8 cellular contexts compared by ENCODE assay signal in genomic region chr1:232949636-232950196, GRCh38. TPM values are rescaled to one million over a fixed set of nuclear protein-coding genes. Genes with fewer than 3 reads are reported as not detected.
A peak's percentile ranks its signal among the peaks of the same experiment; 100 is the strongest.
DNase-seq lines count a peak whose midpoint lies in the region; ATAC-seq and TF ChIP-seq lines count a peak whose summit lies in the region.

No MANE protein-coding gene starts in this region.

- peaks cover 19% of the 10 kb centered on the region for H3K36me3 Mint-ChIP-seq in activated CD4-positive, alpha-beta T cell treated with anti-CD3 and anti-CD28 coated beads, Interleukin-2, amount 10 ng/mL, durations not matched to agents 7 days and 5 days (ENCODE audit: low read depth)

- TF ChIP-seq RAD21 in liver (IDR thresholded peaks at IDR 0.05) = no peak

- CTCF ChIA-PET in activated CD4-positive, alpha-beta T cell treated with anti-CD3 and anti-CD28 coated beads, Interleukin-2, amount 10 ng/mL, durations not matched to agents 7 days and 5 days (lab: Charles Lee) = interaction anchor here (1.3 kb wide), 1 partner anchor 51 kb away, joined by 4 read pairs; no protein-coding TSS in a partner anchor

- no peaks in the 10 kb centered on the region for H3K36me3 ChIP-seq in adrenal gland (replicated peaks in 1 of 2)
- H3K36me3 ChIP-seq in liver (ENCODE audit: control insufficient read depth in 4 of 4, insufficient read depth in 3 of 4, low read depth in 1 of 4, low read length in 3 of 4) = no peaks in the 10 kb centered on the region
- H3K36me3 ChIP-seq in thyroid gland = no peaks in the 10 kb centered on the region

- peak overlapping the region; percentile 94 for H3K27ac Mint-ChIP-seq in activated CD4-positive, alpha-beta T cell treated with anti-CD3 and anti-CD28 coated beads, Interleukin-2, amount 10 ng/mL, durations not matched to agents 7 days and 5 days

- H3K27me3 ChIP-seq in adrenal gland (no peaks in the 10 kb centered on the region), liver (ENCODE audit: control insufficient read depth in 4 of 4, insufficient read depth in 4 of 4, low read length in 3 of 4) (no peaks in the 10 kb centered on the region), thyroid gland (no peaks in the 10 kb centered on the region)

- H3K27ac ChIP-seq in adrenal gland (peak overlapping the region in 4 of 5 donors; percentile 19 to 89 (median 70)), liver (ENCODE audit: low read depth in 1 of 2, low read length in 2 of 2) (peak overlapping the region; percentile 79 to 86), thyroid gland (peak overlapping the region in 2 of 3 donors; percentile 77 to 81)

- ATAC-seq in GM21423 (IDR thresholded peaks at IDR 0.05; ENCODE audit: unreplicated experiment) (no peak), GM21526 (IDR thresholded peaks at IDR 0.05; ENCODE audit: low FRiP score, unreplicated experiment) (no peak), GM18861 (IDR thresholded peaks at IDR 0.05; ENCODE audit: unreplicated experiment) (no peak)

- TF ChIP-seq CTCF in adrenal gland (IDR thresholded peaks at IDR 0.05) = no peak
- TF ChIP-seq CTCF in liver (IDR thresholded peaks at IDR 0.05; ENCODE audit: low read depth, low read length, missing input control) = no peak
- no peak for TF ChIP-seq CTCF in thyroid gland (IDR thresholded peaks at IDR 0.05)

- WGBS in adrenal gland, 4 donors = 88 to 92% (median 88%) methylated on average over 5 of the region's 5 CpGs
- WGBS in liver = 67% methylated on average over 5 of the region's 5 CpGs
- WGBS in thyroid gland, 2 donors = 88 to 94% methylated on average over 5 of the region's 5 CpGs

- intact Hi-C loops in adrenal gland (cut with DNase I) (loop anchor here in 1 of 2 donors (10.0 kb wide), 1 partner anchor 315 kb away; the partner anchor contains the start of gene SIPA1L2), thyroid gland (cut with DNase I) (loop anchor here (10.0 kb wide), 1 partner anchor 135 kb away; no protein-coding TSS in a partner anchor)

- no peaks in the 10 kb centered on the region for H3K27me3 Mint-ChIP-seq in activated CD4-positive, alpha-beta T cell treated with anti-CD3 and anti-CD28 coated beads, Interleukin-2, amount 10 ng/mL, durations not matched to agents 7 days and 5 days

- no peak for DNase-seq in activated CD4-positive, alpha-beta T cell treated with anti-CD3 and anti-CD28 coated beads, Interleukin-2, amount 10 ng/mL, durations not matched to agents 7 days and 5 days
- DNase-seq in activated CD4-positive, alpha-beta T cell treated with anti-CD3 and anti-CD28 coated beads for 4 hours = no peak
- no peak for DNase-seq in adrenal gland
- DNase-seq in thyroid gland = no peak

- H3K9me3 ChIP-seq in adrenal gland (replicated peaks in 1 of 3) = no peaks in the 10 kb centered on the region
- no peaks in the 10 kb centered on the region for H3K9me3 ChIP-seq in liver (ENCODE audit: control insufficient read depth in 4 of 4, low read length in 3 of 4)
- H3K9me3 ChIP-seq in thyroid gland = no peaks in the 10 kb centered on the region

- peaks cover 9 to 15% of the 10 kb centered on the region in 2 donors for H3K4me1 ChIP-seq in adrenal gland (replicated peaks in 1 of 2)
- H3K4me1 ChIP-seq in liver (ENCODE audit: control insufficient read depth in 4 of 4, insufficient read depth in 4 of 4, low read length in 3 of 4) = peaks cover 0 to 13% (median 10%) of the 10 kb centered on the region in 4 donors
- H3K4me1 ChIP-seq in thyroid gland = peaks cover 7 to 23% of the 10 kb centered on the region in 2 donors

- H3K4me3 ChIP-seq in adrenal gland (peak overlapping the region in 3 of 4 donors; percentile 74 to 93 (median 85)), liver (ENCODE audit: low read depth in 1 of 3, low read length in 3 of 3) (peak overlapping the region; percentile 73 to 99 (median 96)), thyroid gland (replicated peaks in 1 of 3) (peak overlapping the region; percentile 6 to 88 (median 60))

- POLR2A ChIA-PET in activated CD4-positive, alpha-beta T cell treated with anti-CD3 and anti-CD28 coated beads, Interleukin-2, amount 10 ng/mL, durations not matched to agents 7 days and 5 days (lab: Charles Lee) = no interaction called here

- peaks cover 5% of the 10 kb centered on the region for H3K9me3 Mint-ChIP-seq in activated CD4-positive, alpha-beta T cell treated with anti-CD3 and anti-CD28 coated beads, Interleukin-2, amount 10 ng/mL, durations not matched to agents 7 days and 5 days

- peak overlapping the region; percentile 97 for H3K4me3 Mint-ChIP-seq in activated CD4-positive, alpha-beta T cell treated with anti-CD3 and anti-CD28 coated beads, Interleukin-2, amount 10 ng/mL, durations not matched to agents 7 days and 5 days

- TF ChIP-seq POLR2A in adrenal gland (IDR thresholded peaks at IDR 0.05) = no peak
- no peak for TF ChIP-seq POLR2A in thyroid gland (IDR thresholded peaks at IDR 0.05)

- peaks cover 45% of the 10 kb centered on the region for H3K4me1 Mint-ChIP-seq in activated CD4-positive, alpha-beta T cell treated with anti-CD3 and anti-CD28 coated beads, Interleukin-2, amount 10 ng/mL, durations not matched to agents 7 days and 5 days

- H3K9ac ChIP-seq in liver (ENCODE audit: low read depth in 1 of 2, low read length in 2 of 2) = peak overlapping the region; percentile 40 to 92

TF ChIP-seq in liver, 16 proteins besides CTCF, POLR2A, EP300 and RAD21:
- TF ChIP-seq RXRA (IDR thresholded peaks at IDR 0.05) (no peak), FOXA2 (IDR thresholded peaks at IDR 0.05) (no peak), TAF1 (conservative IDR thresholded peaks at IDR 0.05) (no peak), ATF3 (IDR thresholded peaks at IDR 0.05) (no peak), HNF4G (IDR thresholded peaks at IDR 0.05) (no peak), REST (IDR thresholded peaks at IDR 0.05) (no peak), JUND (IDR thresholded peaks at IDR 0.05) (no peak), GABPA (IDR thresholded peaks at IDR 0.05 in 1 of 2, conservative IDR thresholded peaks at IDR 0.05 in 1 of 2) (no peak), YY1 (IDR thresholded peaks at IDR 0.05) (no peak), SP1 (IDR thresholded peaks at IDR 0.05) (no peak), EGR1 (IDR thresholded peaks at IDR 0.05; ENCODE audit: low read depth in 2 of 2) (no peak), FOXA1 (IDR thresholded peaks at IDR 0.05) (no peak), MAX (IDR thresholded peaks at IDR 0.05) (no peak), HNF4A (conservative IDR thresholded peaks at IDR 0.05) (no peak), NR2F2 (IDR thresholded peaks at IDR 0.05) (no peak), ZBTB33 (IDR thresholded peaks at IDR 0.05) (no peak)

RNA-seq across cellular contexts. Expression of gene NTPCR, which starts 0.7 kb away (rescaled TPM):
- 10 to 100 TPM; 36.9 to 45.8 TPM for total RNA-seq in activated CD4-positive, alpha-beta T cell treated with anti-CD3 and anti-CD28 coated beads, Interleukin-2, amount 10 ng/mL, durations not matched to agents 7 days and 5 days
- total RNA-seq in adrenal gland = 10 to 100 TPM; 17.3 to 72.0 (median 53.5) TPM
- 10 to 100 TPM; 37.9 to 68.1 (median 57.0) TPM for polyA plus RNA-seq in adrenal gland
- 1 to 10 TPM; 7.2 to 9.4 TPM for total RNA-seq in liver
- 10 to 100 TPM; 29.1 to 37.2 TPM for polyA plus RNA-seq in liver
- total RNA-seq in thyroid gland = 10 to 100 TPM; 32.3 to 53.5 (median 43.5) TPM
